In the genomic region with DNA sequence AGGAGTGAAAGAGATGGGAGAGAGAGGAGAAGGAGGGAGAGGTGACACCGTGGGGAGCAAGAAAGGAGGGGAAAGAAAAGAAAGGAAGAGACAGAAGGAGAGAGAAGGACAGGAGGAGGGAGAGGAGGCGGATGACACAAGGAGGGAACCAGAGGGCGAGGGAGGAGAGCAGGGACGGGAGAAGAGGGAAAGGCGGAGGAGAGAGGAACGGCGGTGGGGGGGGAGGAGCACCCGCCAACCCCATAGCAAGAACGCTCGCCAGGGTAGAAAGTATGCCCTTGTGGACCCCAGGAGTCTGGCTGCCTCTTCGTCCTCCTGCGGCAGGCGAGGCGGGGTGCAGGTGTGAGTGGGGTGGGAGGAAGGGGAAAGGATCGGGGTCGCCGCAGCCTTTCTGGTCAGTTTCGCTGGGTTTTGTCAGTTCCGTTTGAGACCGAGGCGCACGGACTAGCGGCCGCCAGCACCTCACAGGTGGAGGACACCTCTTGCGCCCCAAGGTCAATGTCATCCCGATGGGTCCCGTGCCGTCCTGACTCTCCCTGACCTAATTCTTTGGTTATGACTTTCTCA, we compare ENCODE assay signal across 10 cellular contexts. TPM values are rescaled to one million over a fixed set of nuclear protein-coding genes. Genes with fewer than 3 reads are reported as not detected.
A peak's percentile ranks its signal among the peaks of the same experiment; 100 is the strongest.
DNase-seq lines count a peak whose midpoint lies in the region; ATAC-seq lines count a peak whose summit lies in the region.
"Had no signal": no experiment of that assay in that cellular context is flagged by ENCODE, and none has a peak within 500 bp of the region (broad histone marks: within the 10 kb centered on the region; RNA-seq: fewer than 3 reads in every experiment).

No MANE protein-coding gene starts in this region.

- no peak overlapping the region for H2BK120ac ChIP-seq in neuronal stem cell (ENCODE audit: low read depth, low read length)

- no peak overlapping the region for H3K4ac ChIP-seq in neuronal stem cell (ENCODE audit: low read length)

- H3K4me3 Mint-ChIP-seq in activated naive CD8-positive, alpha-beta T cell treated with anti-CD3 and anti-CD28 coated beads, Interleukin-2, amount 50 U/mL, for 24 hours: peak overlapping the region; percentile 17

- H3K36me3 Mint-ChIP-seq in activated naive CD8-positive, alpha-beta T cell treated with anti-CD3 and anti-CD28 coated beads, Interleukin-2, amount 50 U/mL, for 24 hours (ENCODE audit: low read depth): no peaks in the 10 kb centered on the region

- ATAC-seq in activated naive CD8-positive, alpha-beta T cell treated with anti-CD3 and anti-CD28 coated beads, Interleukin-2, amount 50 U/mL, for 24 hours: no peak
- ATAC-seq in GM19324 (IDR thresholded peaks at IDR 0.05; ENCODE audit: low FRiP score, unreplicated experiment): no peak

- no peak overlapping the region for H3K14ac ChIP-seq in neuronal stem cell (ENCODE audit: low read length)

- no peak overlapping the region for H3K4me3 ChIP-seq in neuronal stem cell (ENCODE audit: low read length in 2 of 2)

- H2BK5ac ChIP-seq in neuronal stem cell (ENCODE audit: low read length): no peak overlapping the region

- peaks cover 28 to 81% (median 75%) of the 10 kb centered on the region in 3 experiments for H3K27me3 ChIP-seq in neuronal stem cell (ENCODE audit: control insufficient read depth in 3 of 3, insufficient read depth in 3 of 3, low read depth in 1 of 3, low read length in 3 of 3)

- H4K8ac ChIP-seq in neuronal stem cell (ENCODE audit: low read depth, low read length): no peak overlapping the region

- peak overlapping the region; percentile 76 for H3K23ac ChIP-seq in neuronal stem cell (ENCODE audit: low read depth, low read length, poor library complexity)

- peak overlapping the region; percentile 44 for H3K4me2 ChIP-seq in neuronal stem cell (ENCODE audit: insufficient read depth, low read length, poor library complexity, severe bottlenecking)

- no peak overlapping the region for H3K27ac ChIP-seq in neuronal stem cell (replicated peaks; ENCODE audit: low read length)

- no peak overlapping the region for H4K91ac ChIP-seq in neuronal stem cell (ENCODE audit: low read depth, low read length, poor library complexity)

- WGBS in neuronal stem cell (ENCODE audit: extremely low coverage in 2 of 2, insufficient read length in 2 of 2, insufficient replicate concordance in 1 of 2), 2 donors: no CpG with 5 or more reads among the region's 28 CpGs

- peaks cover 72% of the 10 kb centered on the region for H3K27me3 Mint-ChIP-seq in activated naive CD8-positive, alpha-beta T cell treated with anti-CD3 and anti-CD28 coated beads, Interleukin-2, amount 50 U/mL, for 24 hours

- H3K18ac ChIP-seq in neuronal stem cell (ENCODE audit: low read length): peak overlapping the region; percentile 52

- peaks cover 11 to 25% of the 10 kb centered on the region in 2 donors for H3K4me1 ChIP-seq in neuronal stem cell (ENCODE audit: control insufficient read depth in 2 of 2, insufficient read depth in 1 of 2, low read depth in 1 of 2, low read length in 2 of 2)

- peak overlapping the region; percentile 83 for H2AFZ ChIP-seq in neuronal stem cell (ENCODE audit: low read length)

- no peak overlapping the region for H3K9ac ChIP-seq in neuronal stem cell (ENCODE audit: low read depth, low read length, poor library complexity)

- no peaks in the 10 kb centered on the region for H3K9me3 ChIP-seq in neuronal stem cell (replicated peaks in 1 of 2; ENCODE audit: control insufficient read depth in 2 of 2, insufficient read depth in 1 of 2, low read depth in 1 of 2, low read length in 2 of 2)

- peak; percentile 42 to 62 for DNase-seq in NCI-H446 (lab: John Stamatoyannopoulos, UW)
- DNase-seq in NCI-H446 treated with DMSO at 0.1 percent for 48 hours (lab: John Stamatoyannopoulos, UW): no peak
- DNase-seq in NCI-H1092 treated with DMSO at 0.1 percent for 48 hours (lab: John Stamatoyannopoulos, UW): peak; percentile 85
- peak; percentile 7 for DNase-seq in activated naive CD8-positive, alpha-beta T cell treated with anti-CD3 and anti-CD28 coated beads, Interleukin-2, amount 50 U/mL, for 24 hours
- DNase-seq in neuronal stem cell (ENCODE audit: low spot score): no peak
- DNase-seq in GF-D8 (lab: John Stamatoyannopoulos, UW): no peak
- DNase-seq in medulla oblongata (ENCODE audit: extremely low spot score): no peak
- DNase-seq: foreskin fibroblast had no signal

- H3K36me3 ChIP-seq in neuronal stem cell (replicated peaks in 1 of 2; ENCODE audit: control insufficient read depth in 2 of 2, insufficient read depth in 2 of 2, low read length in 2 of 2): no peaks in the 10 kb centered on the region

- no peak overlapping the region for H2BK15ac ChIP-seq in neuronal stem cell (ENCODE audit: low read length)

- peaks cover 52% of the 10 kb centered on the region for H3K4me1 Mint-ChIP-seq in activated naive CD8-positive, alpha-beta T cell treated with anti-CD3 and anti-CD28 coated beads, Interleukin-2, amount 50 U/mL, for 24 hours

- no peak overlapping the region for H2AK5ac ChIP-seq in neuronal stem cell (ENCODE audit: low read depth, low read length)

- no peak overlapping the region for H2BK12ac ChIP-seq in neuronal stem cell (ENCODE audit: low read length)

- H3K79me1 ChIP-seq in neuronal stem cell (ENCODE audit: low read depth, low read length): no peaks in the 10 kb centered on the region

- H3K27ac Mint-ChIP-seq in activated naive CD8-positive, alpha-beta T cell treated with anti-CD3 and anti-CD28 coated beads, Interleukin-2, amount 50 U/mL, for 24 hours: no peak overlapping the region

- no peaks in the 10 kb centered on the region for H3K9me3 Mint-ChIP-seq in activated naive CD8-positive, alpha-beta T cell treated with anti-CD3 and anti-CD28 coated beads, Interleukin-2, amount 50 U/mL, for 24 hours

RNA-seq across cellular contexts. Expression of a gene that starts 4.4 kb away (rescaled TPM):
- 0.74 TPM for polyA plus RNA-seq in neuronal stem cell (2013, experiment 1 of 2)
- 0.71 TPM for polyA plus RNA-seq in neuronal stem cell (2013, experiment 2 of 2)
- polyA plus RNA-seq: AG04450 had no signal

Comparison
In these comparisons a context has a peak if more than half of its experiments do, and no peak if none do; other contexts are left out.
1. DNase-seq: peak in NCI-H446 (2 of 2), NCI-H1092 treated with DMSO at 0.1 percent for 48 hours (single experiment) and activated naive CD8-positive, alpha-beta T cell treated with anti-CD3 and anti-CD28 coated beads, Interleukin-2, amount 50 U/mL, for 24 hours (single experiment); none in NCI-H446 treated with DMSO at 0.1 percent for 48 hours (single experiment), neuronal stem cell (single experiment), GF-D8 (single experiment) and medulla oblongata (single experiment).